In genomic region chr11:112238041-112238440, GRCh38 we compare ENCODE assay signal across 1 cellular context.
TF ChIP-seq lines count a peak whose summit lies in the region.

No MANE protein-coding gene starts in this region.

TF ChIP-seq in HEK293, 187 proteins besides CTCF, POLR2A, EP300 and RAD21 (continued from another document and continues in another):
- no peak for TF ChIP-seq ZNF148 (tag by site-specific recombination; IDR thresholded peaks at IDR 0.05; ENCODE audit: borderline replicate concordance)
- no peak for TF ChIP-seq PBX3 (CRISPR knock-in tag; IDR thresholded peaks at IDR 0.05)
- no peak for TF ChIP-seq ZNF677 (tag by site-specific recombination; IDR thresholded peaks at IDR 0.05)
- 0 out of 2 replicates have a peak, but pooled peaks have one; percentile 39 for TF ChIP-seq ZNF2 (tag by site-specific recombination; IDR thresholded peaks at IDR 0.05)
- TF ChIP-seq ZSCAN5A (tag by site-specific recombination; IDR thresholded peaks at IDR 0.05), result no peak
- no peak for TF ChIP-seq ZNF280C (tag by site-specific recombination; IDR thresholded peaks at IDR 0.05)
- TF ChIP-seq ZNF366 (tag by site-specific recombination; conservative IDR thresholded peaks at IDR 0.05), result no peak
- no peak for TF ChIP-seq ZNF202 (tag by site-specific recombination; IDR thresholded peaks at IDR 0.05; ENCODE audit: borderline replicate concordance)
- TF ChIP-seq YY2 (tag by site-specific recombination; IDR thresholded peaks at IDR 0.05), result no peak
- no peak for TF ChIP-seq ZNF140 (tag by site-specific recombination; IDR thresholded peaks at IDR 0.05)
- TF ChIP-seq ZNF701 (tag by site-specific recombination; IDR thresholded peaks at IDR 0.05), result no peak
- no peak for TF ChIP-seq ZNF76 (tag by site-specific recombination; IDR thresholded peaks at IDR 0.05; ENCODE audit: borderline replicate concordance, low read depth)
- TF ChIP-seq ZFP69B (tag by site-specific recombination; IDR thresholded peaks at IDR 0.05), result no peak
- TF ChIP-seq HOXC10 (CRISPR knock-in tag; IDR thresholded peaks at IDR 0.05), result no peak
- TF ChIP-seq PRDM6 (tag by site-specific recombination; IDR thresholded peaks at IDR 0.05), result peak; percentile 89
- peak; percentile 91 for TF ChIP-seq PRDM4 (tag by site-specific recombination; IDR thresholded peaks at IDR 0.05)
- no peak for TF ChIP-seq ZNF645 (tag by site-specific recombination; IDR thresholded peaks at IDR 0.05)
- no peak for TF ChIP-seq TCF7L2 (IDR thresholded peaks at IDR 0.05; ENCODE audit: borderline replicate concordance, low read depth, low read length)
- TF ChIP-seq REST (tag by site-specific recombination; IDR thresholded peaks at IDR 0.05), result no peak
- no peak for TF ChIP-seq REPIN1 (tag by site-specific recombination; IDR thresholded peaks at IDR 0.05; ENCODE audit: low read depth)
- TF ChIP-seq ZBTB48 (tag by site-specific recombination; IDR thresholded peaks at IDR 0.05), result no peak
- 0 out of 2 replicates have a peak, but pooled peaks have one; percentile 11 for TF ChIP-seq HIC1 (tag by site-specific recombination; IDR thresholded peaks at IDR 0.05)
- TF ChIP-seq SP2 (tag by site-specific recombination; IDR thresholded peaks at IDR 0.05), result no peak
- TF ChIP-seq YY1 (tag by site-specific recombination; IDR thresholded peaks at IDR 0.05), result no peak
- TF ChIP-seq ZNF292 (tag by site-specific recombination; IDR thresholded peaks at IDR 0.05; ENCODE audit: borderline replicate concordance, low read depth), result no peak
- TF ChIP-seq SCRT1 (tag by site-specific recombination; IDR thresholded peaks at IDR 0.05; ENCODE audit: borderline replicate concordance), result no peak
- no peak for TF ChIP-seq ZNF501 (tag by site-specific recombination; IDR thresholded peaks at IDR 0.05)
- no peak for TF ChIP-seq ELK4 (IDR thresholded peaks at IDR 0.05; ENCODE audit: borderline replicate concordance, low read depth, low read length)
- no peak for TF ChIP-seq ZNF221 (tag by site-specific recombination; IDR thresholded peaks at IDR 0.05; ENCODE audit: borderline replicate concordance)
- TF ChIP-seq ZNF121 (tag by site-specific recombination; IDR thresholded peaks at IDR 0.05), result no peak
- TF ChIP-seq AEBP2 (tag by site-specific recombination; IDR thresholded peaks at IDR 0.05; ENCODE audit: borderline replicate concordance), result no peak
- TF ChIP-seq ZNF311 (tag by site-specific recombination; IDR thresholded peaks at IDR 0.05; ENCODE audit: borderline replicate concordance), result no peak
- no peak for TF ChIP-seq ZNF416 (tag by site-specific recombination; IDR thresholded peaks at IDR 0.05)
- TF ChIP-seq ZSCAN30 (tag by site-specific recombination; IDR thresholded peaks at IDR 0.05), result peak; percentile 85
- TF ChIP-seq GLI2 (tag by site-specific recombination; IDR thresholded peaks at IDR 0.05; ENCODE audit: borderline replicate concordance, low read depth), result peak; percentile 37; the same call in 1 of the 2 replicates
- TF ChIP-seq ZNF664 (tag by site-specific recombination; IDR thresholded peaks at IDR 0.05), result 0 out of 2 replicates have a peak, but pooled peaks have one; percentile 15
